Comparison of ENCODE assay signal across 29 cellular contexts in the genomic region with DNA sequence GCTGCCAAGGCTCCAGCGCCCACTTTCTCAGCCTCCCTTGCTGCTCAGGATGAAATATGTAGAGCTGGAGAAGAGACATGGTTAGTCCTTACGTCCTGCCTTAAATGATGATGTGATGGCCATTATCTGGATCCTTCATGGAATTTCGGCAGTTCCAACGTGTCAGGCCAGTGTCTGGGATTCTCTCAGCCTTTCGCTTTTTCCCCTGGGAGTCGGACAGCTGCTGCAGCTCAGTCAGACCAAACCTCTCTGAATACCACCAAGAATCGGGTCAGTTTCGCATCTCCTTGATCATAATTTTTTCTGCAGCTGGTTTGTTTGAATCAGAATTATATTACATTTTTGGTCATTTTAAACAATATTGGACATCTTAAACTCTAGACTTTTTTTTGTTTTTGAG. TPM values are rescaled to one million over a fixed set of nuclear protein-coding genes. Genes with fewer than 3 reads are reported as not detected.
"Had no signal": no experiment of that assay in that cellular context is flagged by ENCODE, and none has a peak within 500 bp of the region (broad histone marks: within the 10 kb centered on the region; RNA-seq: fewer than 3 reads in every experiment).

No MANE protein-coding gene starts in this region.

- H3K4me3 Mint-ChIP-seq: activated CD4-positive, alpha-beta memory T cell treated with anti-CD3 and anti-CD28 coated beads for 36 hours; activated naive CD4-positive, alpha-beta T cell treated with anti-CD3 and anti-CD28 coated beads, Interleukin-2, amount 10 ng/mL, durations not matched to agents 7 days and 5 days; activated naive CD8-positive, alpha-beta T cell treated with anti-CD3 and anti-CD28 coated beads, Interleukin-2, amount 10 ng/mL, durations not matched to agents 7 days and 5 days; activated T-cell treated with anti-CD3 and anti-CD28 coated beads, Interleukin-2, amount 50 U/mL, for 24 hours; activated T-cell treated with anti-CD3 and anti-CD28 coated beads, Interleukin-2, amount 50 U/mL, for 72 hours; brain; WTC11 had no signal

- H3K9me3 Mint-ChIP-seq: activated CD4-positive, alpha-beta memory T cell treated with anti-CD3 and anti-CD28 coated beads for 36 hours; activated naive CD4-positive, alpha-beta T cell treated with anti-CD3 and anti-CD28 coated beads, Interleukin-2, amount 10 ng/mL, durations not matched to agents 7 days and 5 days; activated naive CD4-positive, alpha-beta T cell treated with anti-CD3 and anti-CD28 coated beads, Interleukin-2, amount 50 U/mL, for 72 hours; activated naive CD8-positive, alpha-beta T cell treated with anti-CD3 and anti-CD28 coated beads, Interleukin-2, amount 10 ng/mL, durations not matched to agents 7 days and 5 days; activated T-cell treated with anti-CD3 and anti-CD28 coated beads, Interleukin-2, amount 50 U/mL, for 24 hours; activated T-cell treated with anti-CD3 and anti-CD28 coated beads, Interleukin-2, amount 50 U/mL, for 72 hours; brain; WTC11 had no signal

- H3K4me3 ChIP-seq: ascending aorta, breast epithelium, cardiac muscle cell, colonic mucosa, gastrocnemius medialis, heart right ventricle had no signal

- DNase-seq: activated CD4-positive, alpha-beta memory T cell treated with anti-CD3 and anti-CD28 coated beads for 36 hours; activated CD4-positive, alpha-beta T cell treated with anti-CD3 and anti-CD28 coated beads for 1 hour; activated CD4-positive, alpha-beta T cell treated with anti-CD3 and anti-CD28 coated beads for 4 hours; activated CD8-positive, alpha-beta memory T cell treated with anti-CD3 and anti-CD28 coated beads, Interleukin-2, amount 50 U/mL, for 48 hours; activated gamma-delta T cell; activated naive CD4-positive, alpha-beta T cell; activated naive CD4-positive, alpha-beta T cell treated with anti-CD3 and anti-CD28 coated beads, Interleukin-2, amount 10 ng/mL, durations not matched to agents 7 days and 5 days; activated naive CD8-positive, alpha-beta T cell treated with anti-CD3 and anti-CD28 coated beads, Interleukin-2, amount 10 ng/mL, durations not matched to agents 7 days and 5 days; activated T-cell treated with anti-CD3 and anti-CD28 coated beads for 4 hours; activated T-cell treated with anti-CD3 and anti-CD28 coated beads, Interleukin-2, amount 50 U/mL, for 24 hours; activated T-cell treated with anti-CD3 and anti-CD28 coated beads, Interleukin-2, amount 50 U/mL, for 72 hours; central memory CD4-positive, alpha-beta T cell; cerebellar nuclear complex; colonic mucosa; effector CD8-positive, alpha-beta T cell; foreskin keratinocyte; gastrocnemius medialis; heart right ventricle; T-helper 2 cell had no signal

- H3K36me3 ChIP-seq: ascending aorta, breast epithelium, cardiac muscle cell, colonic mucosa, gastrocnemius medialis, heart right ventricle had no signal

- H3K27ac ChIP-seq: ascending aorta, breast epithelium, cardiac muscle cell, colonic mucosa, foreskin keratinocyte, gastrocnemius medialis, heart right ventricle, VCaP had no signal

- H3K9me3 ChIP-seq: ascending aorta, breast epithelium, colonic mucosa, gastrocnemius medialis, heart right ventricle had no signal

- H3K27ac Mint-ChIP-seq: activated CD4-positive, alpha-beta memory T cell treated with anti-CD3 and anti-CD28 coated beads for 36 hours; activated naive CD4-positive, alpha-beta T cell treated with anti-CD3 and anti-CD28 coated beads, Interleukin-2, amount 10 ng/mL, durations not matched to agents 7 days and 5 days; activated naive CD4-positive, alpha-beta T cell treated with anti-CD3 and anti-CD28 coated beads, Interleukin-2, amount 50 U/mL, for 72 hours; activated naive CD8-positive, alpha-beta T cell treated with anti-CD3 and anti-CD28 coated beads, Interleukin-2, amount 10 ng/mL, durations not matched to agents 7 days and 5 days; activated T-cell treated with anti-CD3 and anti-CD28 coated beads, Interleukin-2, amount 50 U/mL, for 24 hours; activated T-cell treated with anti-CD3 and anti-CD28 coated beads, Interleukin-2, amount 50 U/mL, for 72 hours; brain; WTC11 had no signal

- ATAC-seq: activated naive CD4-positive, alpha-beta T cell treated with anti-CD3 and anti-CD28 coated beads, Interleukin-2, amount 50 U/mL, for 72 hours; activated T-cell treated with anti-CD3 and anti-CD28 coated beads, Interleukin-2, amount 50 U/mL, for 72 hours; esophagus mucosa; foreskin keratinocyte; gastrocnemius medialis; heart right ventricle; WTC11 had no signal

- H3K4me1 ChIP-seq: breast epithelium, colonic mucosa, gastrocnemius medialis had no signal

- H3K27me3 ChIP-seq: ascending aorta, breast epithelium, cardiac muscle cell, colonic mucosa had no signal

- H3K36me3 Mint-ChIP-seq: activated CD4-positive, alpha-beta memory T cell treated with anti-CD3 and anti-CD28 coated beads for 36 hours; activated naive CD4-positive, alpha-beta T cell treated with anti-CD3 and anti-CD28 coated beads, Interleukin-2, amount 10 ng/mL, durations not matched to agents 7 days and 5 days; activated naive CD4-positive, alpha-beta T cell treated with anti-CD3 and anti-CD28 coated beads, Interleukin-2, amount 50 U/mL, for 72 hours; activated naive CD8-positive, alpha-beta T cell treated with anti-CD3 and anti-CD28 coated beads, Interleukin-2, amount 10 ng/mL, durations not matched to agents 7 days and 5 days; WTC11 had no signal

RNA-seq across cellular contexts. Expression of a gene that starts 22.3 kb away (rescaled TPM):
- total RNA-seq: activated CD4-positive, alpha-beta memory T cell treated with anti-CD3 and anti-CD28 coated beads for 36 hours; activated naive CD4-positive, alpha-beta T cell treated with anti-CD3 and anti-CD28 coated beads, Interleukin-2, amount 50 U/mL, for 72 hours; activated naive CD8-positive, alpha-beta T cell treated with anti-CD3 and anti-CD28 coated beads, Interleukin-2, amount 10 ng/mL, durations not matched to agents 7 days and 5 days; activated T-cell treated with anti-CD3 and anti-CD28 coated beads, Interleukin-2, amount 50 U/mL, for 72 hours; ascending aorta; breast epithelium; dermis microvascular lymphatic vessel endothelial cell; foreskin keratinocyte; gastrocnemius medialis; T-helper 1 cell treated with Interleukin-12 subunit alpha and Interleukin-12 subunit beta and Interleukin-4 antibody, amounts not matched to agents 30 ng/mL and 1 ng/mL, for 36 hours had no signal
- polyA plus RNA-seq: foreskin keratinocyte had no signal

RNA-seq across cellular contexts. Expression of a gene that starts 42.8 kb away (rescaled TPM):
- total RNA-seq: ascending aorta, cardiac muscle cell, gastrocnemius medialis, heart right ventricle had no signal
- polyA plus RNA-seq: cardiac muscle cell, heart right ventricle had no signal
